In genomic region chr2:153871231-153872221, GRCh38 we compare ENCODE assay signal across 9 cellular contexts. TPM values are rescaled to one million over a fixed set of nuclear protein-coding genes. Genes with fewer than 3 reads are reported as not detected.
DNase-seq lines count a peak whose midpoint lies in the region; ATAC-seq and TF ChIP-seq lines count a peak whose summit lies in the region.
"Had no signal": no experiment of that assay in that cellular context is flagged by ENCODE, and none has a peak within 500 bp of the region (broad histone marks: within the 10 kb centered on the region; RNA-seq: fewer than 3 reads in every experiment).

Gene GALNT13 (plus strand): TSS chr2:153871922.

- H3K27ac Mint-ChIP-seq in mesothelial cell of epicardium = peak within 1 kb of the TSS; percentile 77

- peaks cover 45% of the 10 kb centered on the region for H3K27me3 Mint-ChIP-seq in mesothelial cell of epicardium (ENCODE audit: low read depth)

- no peaks in the 10 kb centered on the region for H3K36me3 Mint-ChIP-seq in mesothelial cell of epicardium

- DNase-seq in GM03348 (ENCODE audit: low spot score) (peak; percentile 22), NCI-H510A (lab: John Stamatoyannopoulos, UW) (peak; percentile 83), colonic mucosa (peak; percentile 26), mesothelial cell of epicardium (ENCODE audit: low spot score in 2 of 2, unreplicated experiment in 2 of 2) (peak; percentile 50 to 73), activated gamma-delta T cell (lab: John Stamatoyannopoulos, UW) (no peak), GM10266 (ENCODE audit: extremely low spot score) (no peak)

- TF ChIP-seq CTCF in colonic mucosa (IDR thresholded peaks at IDR 0.05) (no peak), mesothelial cell of epicardium (IDR thresholded peaks at IDR 0.05; ENCODE audit: unreplicated experiment) (no peak), GM10266 (IDR thresholded peaks at IDR 0.05; ENCODE audit: control insufficient read depth, insufficient read depth, low read depth, missing control alignments) (no peak)

- peaks cover 19% of the 10 kb centered on the region for H3K4me1 Mint-ChIP-seq in mesothelial cell of epicardium

- no peak for ATAC-seq in GM21515 (IDR thresholded peaks at IDR 0.05; ENCODE audit: unreplicated experiment)
- ATAC-seq in GM18907 (IDR thresholded peaks at IDR 0.05; ENCODE audit: unreplicated experiment) = no peak
- ATAC-seq: GM12878 had no signal

- no peaks in the 10 kb centered on the region for H3K36me3 ChIP-seq in colonic mucosa

- H3K4me1 ChIP-seq in colonic mucosa = no peaks in the 10 kb centered on the region

- H3K9ac ChIP-seq in colonic mucosa (ENCODE audit: low read depth in 2 of 2, low read length in 2 of 2) = no peak within 1 kb of the TSS

- intact Hi-C loops in colonic mucosa (cut with DNase I) = no loop called here

- H3K27ac ChIP-seq in colonic mucosa = no peak within 1 kb of the TSS

- peak within 1 kb of the TSS; percentile 78 for H3K4me3 Mint-ChIP-seq in mesothelial cell of epicardium

- no peaks in the 10 kb centered on the region for H3K9me3 Mint-ChIP-seq in mesothelial cell of epicardium

- no peaks in the 10 kb centered on the region for H3K9me3 ChIP-seq in colonic mucosa

- H3K27me3 ChIP-seq in colonic mucosa = peaks cover 11% of the 10 kb centered on the region

- no peak within 1 kb of the TSS for H3K4me3 ChIP-seq in colonic mucosa
- H3K4me3 ChIP-seq: GM12878 had no signal

RNA-seq across cellular contexts. Expression of gene GALNT13, which starts in this region (rescaled TPM):
- total RNA-seq in colonic mucosa (under 1 TPM; 0.07 to 0.40 TPM), mesothelial cell of epicardium (15.8 to 18.4 TPM (median 16.1 TPM) in 3 replicates)
- total RNA-seq: GM12878 had no signal

Comparison
In these comparisons a context has a peak if more than half of its experiments do, and no peak if none do; other contexts are left out.
1. RNA of gene GALNT13 (total RNA-seq): 15.8 to 18.4 TPM in mesothelial cell of epicardium; 0.07 to 0.40 TPM in colonic mucosa; every median in the first group is over 10 times any median in the second.
2. Peak in DNase-seq in colonic mucosa; RNA of the gene not detected or under 1 TPM.
3. DNase-seq: peak in GM03348 (single experiment), NCI-H510A (single experiment) and mesothelial cell of epicardium (2 of 2); none in activated gamma-delta T cell (single experiment) and GM10266 (single experiment).